ENCODE assay signal across 1 cellular context in genomic region chr16:10326647-10327046, GRCh38.
TF ChIP-seq lines count a peak whose summit lies in the region.

No MANE protein-coding gene starts in this region.

TF ChIP-seq in K562, 482 proteins besides CTCF, POLR2A, EP300 and RAD21 (continued from another document):
- TF ChIP-seq ZNF592 (IDR thresholded peaks at IDR 0.05): peak; percentile 83
- peak; percentile 67; the same call in 1 of the 2 replicates for TF ChIP-seq PYGO2 (tag; IDR thresholded peaks at IDR 0.05)
- no peak for TF ChIP-seq POLR2AphosphoS2 (IDR thresholded peaks at IDR 0.05; ENCODE audit: low read length)
- TF ChIP-seq SMAD4 (CRISPR knock-in tag; conservative IDR thresholded peaks at IDR 0.05): peak; percentile 78
